ENCODE assay signal across 8 cellular contexts in the genomic region with DNA sequence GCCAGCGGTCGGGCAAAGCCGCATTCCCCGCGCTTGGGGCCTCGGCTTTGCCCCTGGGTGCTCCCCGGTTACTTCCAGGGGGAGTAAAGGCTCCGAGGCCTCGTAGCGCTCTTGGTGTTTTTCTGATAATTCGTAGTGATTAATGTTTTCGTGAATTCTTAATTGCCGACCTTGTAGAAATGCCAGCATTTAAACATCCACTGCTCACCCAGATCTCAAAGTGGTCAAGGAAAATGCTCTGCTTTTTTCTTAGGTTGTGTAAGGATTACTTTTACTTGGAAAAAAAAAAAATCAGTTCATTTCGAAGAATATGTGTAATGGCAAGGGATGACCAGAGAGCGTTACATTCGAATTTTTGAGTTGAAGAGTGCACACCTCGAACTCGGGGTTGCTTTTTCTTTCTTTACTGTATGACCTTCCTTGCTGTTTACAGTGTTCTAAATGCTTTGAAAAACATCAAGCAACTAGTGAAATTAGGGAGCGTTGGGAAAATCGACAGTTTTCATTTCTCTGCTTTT. TPM values are rescaled to one million over a fixed set of nuclear protein-coding genes. Genes with fewer than 3 reads are reported as not detected.
DNase-seq lines count a peak whose midpoint lies in the region; ATAC-seq, FAIRE-seq and TF ChIP-seq lines count a peak whose summit lies in the region.

No MANE protein-coding gene starts in this region.

- H3K9me3 ChIP-seq in Peyer's patch (no peaks in the 10 kb centered on the region), neural progenitor cell (ENCODE audit: low read depth) (no peaks in the 10 kb centered on the region)

- H3K9me3 Mint-ChIP-seq in neural progenitor cell: no peaks in the 10 kb centered on the region

- peak overlapping the region; percentile 96 for H3K4me2 ChIP-seq in neural progenitor cell

- ATAC-seq in GM21528 (IDR thresholded peaks at IDR 0.05; ENCODE audit: low FRiP score, unreplicated experiment): no peak

- H3K9ac ChIP-seq in neural progenitor cell: no peak overlapping the region

- H3K36me3 ChIP-seq in Peyer's patch (no peaks in the 10 kb centered on the region), neural progenitor cell (peaks cover 7% of the 10 kb centered on the region)

- peak overlapping the region; percentile 99 for H3K4me3 Mint-ChIP-seq in neural progenitor cell

- peak overlapping the region; percentile 85 for H2AFZ ChIP-seq in neural progenitor cell (replicated peaks)

- no peaks in the 10 kb centered on the region for H3K27me3 Mint-ChIP-seq in neural progenitor cell (ENCODE audit: insufficient read depth, low read depth)

- H3K4me3 ChIP-seq in Peyer's patch: peak overlapping the region; percentile 89 to 98 (median 98)
- peak overlapping the region; percentile 95 for H3K4me3 ChIP-seq in neural progenitor cell

- peaks cover 38% of the 10 kb centered on the region for H3K79me2 ChIP-seq in neural progenitor cell (ENCODE audit: low read depth)

- TF ChIP-seq POLR2A in Peyer's patch (IDR thresholded peaks at IDR 0.05): no peak

- H3K36me3 Mint-ChIP-seq in neural progenitor cell: peaks cover 4% of the 10 kb centered on the region

- peak overlapping the region; percentile 92 to 98 (median 97) for H3K27ac ChIP-seq in Peyer's patch
- H3K27ac ChIP-seq in neural progenitor cell: no peak overlapping the region

- H3K27ac Mint-ChIP-seq in neural progenitor cell: no peak overlapping the region

- peaks cover 27% of the 10 kb centered on the region for H3K4me1 Mint-ChIP-seq in neural progenitor cell

- H3K27me3 ChIP-seq in Peyer's patch: no peaks in the 10 kb centered on the region
- H3K27me3 ChIP-seq in neural progenitor cell: peaks cover 12% of the 10 kb centered on the region

- TF ChIP-seq CTCF in Peyer's patch (IDR thresholded peaks at IDR 0.05) (peak in 4 of 6 experiments; percentile 12 to 30 (median 14)), neural progenitor cell (IDR thresholded peaks at IDR 0.05) (no peak)

- peak; percentile 62 for DNase-seq in NCI-H510A treated with DMSO at 0.1 percent for 48 hours (lab: John Stamatoyannopoulos, UW)
- no peak for DNase-seq in NCI-H510A (lab: John Stamatoyannopoulos, UW)
- DNase-seq in Peyer's patch: no peak
- DNase-seq in neural progenitor cell (ENCODE audit: low spot score): no peak
- no peak for DNase-seq in NCI-H1105 (lab: John Stamatoyannopoulos, UW)
- DNase-seq in iPS-NIHi7 (ENCODE audit: extremely low spot score): no peak

- H3F3A ChIP-seq in neural progenitor cell (ENCODE audit: low read depth): peaks cover 18% of the 10 kb centered on the region

- H3K4me1 ChIP-seq in Peyer's patch: peaks cover 0 to 28% (median 8%) of the 10 kb centered on the region in 4 donors
- H3K4me1 ChIP-seq in neural progenitor cell: peaks cover 16% of the 10 kb centered on the region

- peaks cover 3% of the 10 kb centered on the region for H4K20me1 ChIP-seq in neural progenitor cell (ENCODE audit: low read depth)

- peak; percentile 8 for FAIRE-seq in endometrium (lab: Jason Lieb, UNC)

RNA-seq across cellular contexts. Expression of a gene that starts 0.7 kb away (rescaled TPM):
- total RNA-seq in Peyer's patch (10 to 100 TPM; 36.8 to 99.9 (median 50.4) TPM), neural progenitor cell (ENCODE audit: low replicate concordance) (17.7 and 28.5 TPM in 2 replicates)
